ENCODE assay signal across 18 cellular contexts in the genomic region with DNA sequence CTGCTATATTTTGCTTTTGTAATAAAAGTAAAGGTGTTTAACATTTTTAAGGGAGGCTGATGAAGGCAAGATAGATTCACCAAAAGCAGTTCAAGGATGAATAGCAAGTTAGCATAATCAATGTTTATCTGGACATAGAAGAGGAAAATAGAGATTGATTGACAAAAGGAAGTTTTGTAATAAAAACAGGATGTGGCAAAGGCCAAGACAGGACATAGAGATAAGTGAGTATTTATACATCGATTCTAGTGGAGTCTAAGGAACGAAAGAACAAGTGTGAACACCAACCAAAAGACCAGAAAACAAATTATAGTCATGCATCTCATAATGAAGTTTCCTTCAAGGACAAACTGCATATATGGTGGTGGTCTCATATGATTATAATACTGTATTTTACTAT.
A peak's percentile ranks its signal among the peaks of the same experiment; 100 is the strongest.
DNase-seq lines count a peak whose midpoint lies in the region; ATAC-seq, FAIRE-seq and TF ChIP-seq lines count a peak whose summit lies in the region.
"Had no signal": no experiment of that assay in that cellular context is flagged by ENCODE, and none has a peak within 500 bp of the region (broad histone marks: within the 10 kb centered on the region; RNA-seq: fewer than 3 reads in every experiment).

No MANE protein-coding gene starts in this region.

- no peak for TF ChIP-seq EP300 in K562 (IDR thresholded peaks at IDR 0.05; ENCODE audit: low read length)
- TF ChIP-seq EP300 in sigmoid colon (IDR thresholded peaks at IDR 0.05): no peak

- H3K9me1 ChIP-seq in K562 (ENCODE audit: control insufficient read depth, insufficient read depth, low read length): no peaks in the 10 kb centered on the region

- peak overlapping the region in 10 of 11 experiments; percentile 4 to 69 (median 58); a peak in 17 of 22 replicates for H3K4me2 ChIP-seq in BLaER1 treated with 17β-estradiol and CSF1 and Interleukin-3, amounts not matched to agents 10 nM and 100 nM
- no peak overlapping the region for H3K4me2 ChIP-seq in K562 (ENCODE audit: insufficient read depth, low read length)

- peaks cover 0 to 13% (median 0%) of the 10 kb centered on the region in 11 experiments; a peak in 7 of 22 replicates for H3K9me3 ChIP-seq in BLaER1 treated with 17β-estradiol and CSF1 and Interleukin-3, amounts not matched to agents 10 nM and 100 nM (replicated peaks in 1 of 11)
- no peaks in the 10 kb centered on the region for H3K9me3 ChIP-seq in CD4-positive, alpha-beta memory T cell (ENCODE audit: control insufficient read depth in 1 of 2, low read length in 2 of 2)
- H3K9me3 ChIP-seq in K562 (replicated peaks; ENCODE audit: control insufficient read depth, insufficient read depth, low read depth, low read length) (0 out of 2 replicates have a peak, but pooled peaks cover 3% of the 10 kb centered on the region), sigmoid colon (no peaks in the 10 kb centered on the region)
- H3K9me3 ChIP-seq: BE2C had no signal

- H3K4me3 ChIP-seq in BLaER1 treated with 17β-estradiol and CSF1 and Interleukin-3, amounts not matched to agents 10 nM and 100 nM: no peak overlapping the region; a peak in 1 of 20 replicates
- no peak overlapping the region for H3K4me3 ChIP-seq in CD4-positive, alpha-beta memory T cell (ENCODE audit: low read length in 2 of 2)
- no peak overlapping the region for H3K4me3 ChIP-seq in K562
- no peak overlapping the region for H3K4me3 ChIP-seq in sigmoid colon

- no peak for TF ChIP-seq RAD21 in K562 (CRISPR knock-in tag; conservative IDR thresholded peaks at IDR 0.05 in 1 of 2, IDR thresholded peaks at IDR 0.05 in 1 of 2)

- H3K4me1 ChIP-seq in BLaER1 treated with 17β-estradiol and CSF1 and Interleukin-3, amounts not matched to agents 10 nM and 100 nM: peaks cover 0 to 36% (median 12%) of the 10 kb centered on the region in 10 experiments; a peak in 14 of 20 replicates
- H3K4me1 ChIP-seq in CD4-positive, alpha-beta memory T cell (ENCODE audit: insufficient read depth, low read length): peaks cover 10% of the 10 kb centered on the region
- H3K4me1 ChIP-seq in K562 (replicated peaks in 1 of 2; ENCODE audit: control insufficient read depth in 2 of 2, insufficient read depth in 2 of 2, low read length in 2 of 2) (peaks cover 0 to 24% of the 10 kb centered on the region in 2 experiments; a peak in 4 of 5 replicates), sigmoid colon (peaks cover 0 to 19% (median 13%) of the 10 kb centered on the region in 4 donors)
- H3K4me1 ChIP-seq: BE2C had no signal

- ATAC-seq in K562: no peak
- no peak for ATAC-seq in HG02973 (IDR thresholded peaks at IDR 0.05; ENCODE audit: unreplicated experiment)
- ATAC-seq: HCT116, HepG2 had no signal

- no peaks in the 10 kb centered on the region for H3K27me3 Mint-ChIP-seq in CD4-positive, alpha-beta memory T cell
- H3K27me3 Mint-ChIP-seq: CD4-positive, alpha-beta T cell had no signal

- FAIRE-seq in K562 (lab: Jason Lieb, UNC): no peak
- FAIRE-seq: A204.1, HepG2 had no signal

- in situ Hi-C loops in K562 (cut with MboI): loop anchor here (10.0 kb wide), 1 partner anchor 362 kb away; no protein-coding TSS in a partner anchor

- no peaks in the 10 kb centered on the region for H3K27me3 ChIP-seq in BLaER1 treated with 17β-estradiol and CSF1 and Interleukin-3, amounts not matched to agents 10 nM and 100 nM
- H3K27me3 ChIP-seq in CD4-positive, alpha-beta memory T cell (ENCODE audit: insufficient read depth, low read length): no peaks in the 10 kb centered on the region
- no peaks in the 10 kb centered on the region for H3K27me3 ChIP-seq in K562 (ENCODE audit: control insufficient read depth in 2 of 2, insufficient read depth in 2 of 2, low read length in 2 of 2)
- no peaks in the 10 kb centered on the region for H3K27me3 ChIP-seq in sigmoid colon
- H3K27me3 ChIP-seq: BE2C had no signal

- TF ChIP-seq POLR2A in K562 (conservative IDR thresholded peaks at IDR 0.05) (no peak), sigmoid colon (IDR thresholded peaks at IDR 0.05) (no peak)

- H3K79me2 ChIP-seq in K562 (ENCODE audit: control insufficient read depth, insufficient read depth, low read length): no peaks in the 10 kb centered on the region

- BruUV-seq in K562 (replicated peaks; lab: Mats Ljungman, UMichigan): no TSS peak

- no peaks in the 10 kb centered on the region for H4K20me1 ChIP-seq in BLaER1 treated with 17β-estradiol and CSF1 and Interleukin-3, amounts not matched to agents 10 nM and 100 nM
- no peaks in the 10 kb centered on the region for H4K20me1 ChIP-seq in K562 (replicated peaks; ENCODE audit: control insufficient read depth, insufficient read depth, low read length)

- H3K27ac ChIP-seq in BLaER1 treated with 17β-estradiol and CSF1 and Interleukin-3, amounts not matched to agents 10 nM and 100 nM: peak overlapping the region in 3 of 11 experiments; percentile 50 to 56 (median 50); a peak in 6 of 22 replicates
- no peak overlapping the region for H3K27ac ChIP-seq in CD4-positive, alpha-beta memory T cell (ENCODE audit: low read depth, low read length)
- H3K27ac ChIP-seq in K562 (ENCODE audit: extremely low read depth, low read depth, low read length) (no peak overlapping the region), sigmoid colon (no peak overlapping the region)
- H3K27ac ChIP-seq: C4-2B had no signal

- POLR2A ChIA-PET in CD4-positive, alpha-beta memory T cell (lab: Charles Lee; ENCODE audit: partially characterized antibody): no interaction called here
- POLR2A ChIA-PET in K562 (lab: Yijun Ruan, JAX): interaction anchor here (1.7 kb wide), 1 partner anchor 253 kb away, joined by 4 read pairs; the partner anchor contains the start of gene NAMPT

- H3K9ac ChIP-seq in BLaER1 treated with 17β-estradiol and CSF1 and Interleukin-3, amounts not matched to agents 10 nM and 100 nM: no peak overlapping the region
- H3K9ac ChIP-seq in K562 (ENCODE audit: insufficient read depth in 1 of 2, low read depth in 2 of 2, low read length in 2 of 2): no peak overlapping the region

- H2AFZ ChIP-seq in K562 (ENCODE audit: low read depth, low read length): peak overlapping the region; percentile 11; the same call in 1 of the 2 replicates

- peak overlapping the region in 4 of 7 donors; percentile 20 to 79 (median 53) for H3K27ac Mint-ChIP-seq in CD4-positive, alpha-beta memory T cell
- H3K27ac Mint-ChIP-seq: CD4-positive, alpha-beta T cell; HFFc6 had no signal

- DNase-seq in CD4-positive, alpha-beta memory T cell: no peak
- DNase-seq in K562 (ENCODE audit: extremely low read depth in 1 of 4, low spot score in 3 of 4): no peak
- peak; percentile 15 for DNase-seq in pulmonary artery endothelial cell (ENCODE audit: low read depth, low spot score)
- DNase-seq in sigmoid colon: no peak
- DNase-seq: ACHN; BE2C; CD4-positive, alpha-beta T cell; DMS79 treated with DMSO at 0.1 percent for 48 hours; GF-D8; GOT3; H7; HFFc6 had no signal

- TF ChIP-seq CTCF in K562 (IDR thresholded peaks at IDR 0.05 in 2 of 3, conservative IDR thresholded peaks at IDR 0.05 in 1 of 3; ENCODE audit: insufficient read depth in 2 of 3, low read depth in 1 of 3, low read length in 3 of 3) (no peak), sigmoid colon (IDR thresholded peaks at IDR 0.05) (no peak)

- CTCF ChIA-PET in CD4-positive, alpha-beta memory T cell (lab: Charles Lee; ENCODE audit: partially characterized antibody): no interaction called here
- CTCF ChIA-PET in K562 (lab: Yijun Ruan, JAX; ENCODE audit: low intra/inter-chr PET ratio): no interaction called here

- H3K9me3 Mint-ChIP-seq in CD4-positive, alpha-beta memory T cell: peaks cover 0 to 8% (median 0%) of the 10 kb centered on the region in 8 donors
- H3K9me3 Mint-ChIP-seq: CD4-positive, alpha-beta T cell; HFFc6 had no signal

- no peaks in the 10 kb centered on the region for H3K36me3 Mint-ChIP-seq in CD4-positive, alpha-beta memory T cell

- peak overlapping the region in 3 of 8 donors; percentile 12 to 50 (median 37) for H3K4me3 Mint-ChIP-seq in CD4-positive, alpha-beta memory T cell
- H3K4me3 Mint-ChIP-seq: CD4-positive, alpha-beta T cell; HFFc6 had no signal

- intact Hi-C loops in CD4-positive, alpha-beta memory T cell (cut with micrococcal nuclease): no loop called here
- intact Hi-C loops in K562 (cut with micrococcal nuclease): loop anchor here (10.0 kb wide), 1 partner anchor 252 kb away; the partner anchor contains the start of gene NAMPT
- intact Hi-C loops in sigmoid colon (cut with DNase I): no loop called here

- 20% methylated on average over 2 of the region's 2 CpGs for WGBS in K562 (ENCODE audit: insufficient coverage, low coverage, missing lambda C conversion rate)
- 46 to 83% methylated on average over 2 of the region's 2 CpGs for WGBS in sigmoid colon, 2 donors

- H3K36me3 ChIP-seq in BLaER1 treated with 17β-estradiol and CSF1 and Interleukin-3, amounts not matched to agents 10 nM and 100 nM: no peaks in the 10 kb centered on the region
- no peaks in the 10 kb centered on the region for H3K36me3 ChIP-seq in CD4-positive, alpha-beta memory T cell (ENCODE audit: insufficient read depth, low read length)
- H3K36me3 ChIP-seq in K562 (ENCODE audit: control insufficient read depth, insufficient read depth, low read length): no peaks in the 10 kb centered on the region
- no peaks in the 10 kb centered on the region for H3K36me3 ChIP-seq in sigmoid colon
- H3K36me3 ChIP-seq: BE2C had no signal

- peaks cover 17 to 25% (median 19%) of the 10 kb centered on the region in 4 donors for H3K4me1 Mint-ChIP-seq in CD4-positive, alpha-beta memory T cell

TF ChIP-seq in K562, 482 proteins besides CTCF, POLR2A, EP300 and RAD21 (continues in another document):
- TF ChIP-seq KAT8 (IDR thresholded peaks at IDR 0.05; ENCODE audit: low read depth) (no peak), ZNF589 (CRISPR knock-in tag; IDR thresholded peaks at IDR 0.05; ENCODE audit: low read depth) (no peak), ZNF134 (CRISPR knock-in tag; conservative IDR thresholded peaks at IDR 0.05) (no peak), TRIM25 (IDR thresholded peaks at IDR 0.05; ENCODE audit: borderline replicate concordance) (no peak), GABPA (tag; conservative IDR thresholded peaks at IDR 0.05; ENCODE audit: low read depth) (peak; percentile 39; the same call in 1 of the 2 replicates), ETV1 (tag; conservative IDR thresholded peaks at IDR 0.05; ENCODE audit: low read depth) (peak; percentile 36; the same call in 1 of the 2 replicates), ERF (CRISPR knock-in tag; IDR thresholded peaks at IDR 0.05) (no peak)
